In the genomic region with DNA sequence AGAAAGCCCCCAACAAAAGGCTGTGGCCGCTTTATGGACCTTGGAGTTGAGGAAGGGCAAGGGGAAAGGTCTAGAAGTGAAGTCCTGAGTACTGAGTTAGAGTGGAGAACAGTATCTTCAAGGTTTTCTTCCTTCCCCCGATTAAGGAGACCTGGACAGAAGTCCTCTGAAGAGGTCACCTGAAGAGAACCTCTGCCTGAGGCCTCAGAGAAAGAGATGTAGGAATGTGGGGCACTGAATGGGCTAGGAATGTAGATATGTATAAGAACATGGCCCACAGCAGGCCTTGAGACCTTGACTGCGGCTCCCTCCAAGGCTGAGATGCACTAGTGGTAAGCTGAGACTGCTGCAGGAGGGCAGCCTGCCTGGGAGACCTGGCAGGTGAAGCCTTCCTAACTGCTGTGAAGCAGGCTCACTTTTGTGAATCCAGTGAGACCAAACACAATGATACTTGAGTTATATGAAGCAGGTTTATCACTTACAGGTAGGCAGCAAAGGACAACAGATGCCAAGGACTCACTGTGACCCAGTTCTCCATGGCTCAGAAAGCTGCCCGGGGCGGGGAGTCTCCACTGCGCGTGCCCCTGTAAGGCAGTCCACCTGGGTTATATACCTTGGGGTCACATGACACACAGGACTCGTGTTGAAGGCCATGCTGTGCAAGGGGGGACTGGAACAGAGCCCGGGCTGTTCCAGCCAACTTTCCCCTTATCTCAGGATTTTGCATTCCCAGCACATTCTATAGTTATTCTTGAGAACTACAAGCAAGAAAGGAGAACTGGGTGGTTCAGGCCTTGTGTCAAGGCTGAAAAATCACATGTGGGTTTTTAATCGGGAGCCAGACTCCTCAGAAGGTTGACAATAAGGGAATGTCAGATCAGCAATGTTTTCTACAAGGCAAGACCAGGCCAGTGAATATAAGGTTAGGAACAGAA, we compare ENCODE assay signal across 29 cellular contexts.
A peak's percentile ranks its signal among the peaks of the same experiment; 100 is the strongest.
DNase-seq lines count a peak whose midpoint lies in the region; ATAC-seq, FAIRE-seq and TF ChIP-seq lines count a peak whose summit lies in the region.
"Had no signal": no experiment of that assay in that cellular context is flagged by ENCODE, and none has a peak within 500 bp of the region (broad histone marks: within the 10 kb centered on the region; RNA-seq: fewer than 3 reads in every experiment).

No MANE protein-coding gene starts in this region.

- H3K9me3 Mint-ChIP-seq in astrocyte (ENCODE audit: unreplicated experiment), result no peaks in the 10 kb centered on the region
- H3K9me3 Mint-ChIP-seq: activated CD8-positive, alpha-beta T cell treated with anti-CD3 and anti-CD28 coated beads for 36 hours; CD8-positive, alpha-beta T cell; stimulated activated naive B cell treated with anti-CD40 and anti-IgM and Interleukin-4, amounts not matched to agents 10 μg/mL and 1 μg/mL and 100 μg/mL, for 72 hours had no signal

- H3K27ac ChIP-seq in astrocyte (ENCODE audit: low read depth, low read length) (no peak overlapping the region), stomach (no peak overlapping the region)
- H3K27ac ChIP-seq: 22Rv1, GM23248, psoas muscle, skin epidermis, tibial nerve had no signal

- TF ChIP-seq CTCF in astrocyte (IDR thresholded peaks at IDR 0.05; ENCODE audit: insufficient read depth, low read depth, low read length), result no peak
- TF ChIP-seq CTCF in stomach (IDR thresholded peaks at IDR 0.05), result no peak
- TF ChIP-seq CTCF in omental fat pad (IDR thresholded peaks at IDR 0.05), result no peak

- H3K27ac Mint-ChIP-seq in astrocyte (ENCODE audit: unreplicated experiment), result no peak overlapping the region
- H3K27ac Mint-ChIP-seq: activated CD8-positive, alpha-beta T cell treated with anti-CD3 and anti-CD28 coated beads for 36 hours; CD8-positive, alpha-beta T cell; stimulated activated naive B cell treated with anti-CD40 and anti-IgM and Interleukin-4, amounts not matched to agents 10 μg/mL and 1 μg/mL and 100 μg/mL, for 72 hours had no signal

- no peak for ATAC-seq in omental fat pad (ENCODE audit: low FRiP score)
- ATAC-seq: activated CD4-positive, CD25-positive, alpha-beta regulatory T cell treated with anti-CD3 and anti-CD28 coated beads, Interleukin-2, amount 50 U/mL, for 24 hours; activated CD8-positive, alpha-beta T cell treated with anti-CD3 and anti-CD28 coated beads for 36 hours; CD8-positive, alpha-beta T cell; left ventricle myocardium superior; mucosa of descending colon; psoas muscle; stimulated activated naive B cell treated with anti-CD40 and anti-IgM and Interleukin-4, amounts not matched to agents 10 μg/mL and 1 μg/mL and 100 μg/mL, for 72 hours had no signal

- DNase-seq in NCI-H2107 (lab: John Stamatoyannopoulos, UW) (peak; percentile 16), NCI-H2107 treated with DMSO at 0.1 percent for 48 hours (lab: John Stamatoyannopoulos, UW; ENCODE audit: unreplicated experiment) (no peak), astrocyte (ENCODE audit: low read depth) (peak; percentile 45), iPS-NIHi11 (ENCODE audit: low spot score) (peak; percentile 4), stomach (peak; percentile 32), NCI-H524 (lab: John Stamatoyannopoulos, UW) (no peak), omental fat pad (ENCODE audit: low spot score) (no peak)
- no peak for DNase-seq in activated CD4-positive, CD25-positive, alpha-beta regulatory T cell treated with anti-CD3 and anti-CD28 coated beads, Interleukin-2, amount 50 U/mL, for 72 hours
- DNase-seq: activated CD8-positive, alpha-beta T cell treated with anti-CD3 and anti-CD28 coated beads for 36 hours; activated gamma-delta T cell treated with Interleukin-2 at 50 U/mL for 16 hours; activated T-cell treated with anti-CD3 and anti-CD28 coated beads for 4 hours; CD8-positive, alpha-beta T cell; DMS53; GM23248; head of caudate nucleus; IMR-90; left ventricle myocardium superior; mucosa of descending colon; NCI-H1417 treated with DMSO at 0.1 percent for 48 hours; NCI-H69; psoas muscle; stimulated activated CD4-positive, alpha-beta T cell treated with anti-CD3 and anti-CD28 coated beads, Interleukin-1b, Interleukin-23, amount 100 ng/mL, for 48 hours; stimulated activated naive B cell treated with anti-CD40 and anti-IgM and Interleukin-4, amounts not matched to agents 10 μg/mL and 1 μg/mL and 100 μg/mL, for 72 hours; T1000 had no signal

- 54 to 69% (median 62%) methylated on average over 10 of the region's 10 CpGs for WGBS in stomach, 5 donors

- no peaks in the 10 kb centered on the region for H3K79me2 ChIP-seq in astrocyte (ENCODE audit: insufficient read depth, low read length)

- H3K4me3 ChIP-seq in astrocyte (ENCODE audit: insufficient read depth, low read depth, low read length), result no peak overlapping the region
- H3K4me3 ChIP-seq in stomach, result no peak overlapping the region
- H3K4me3 ChIP-seq: GM12878, GM23248, mucosa of descending colon, psoas muscle, skin epidermis, tibial nerve had no signal

- peaks cover 5% of the 10 kb centered on the region for H3K27me3 Mint-ChIP-seq in astrocyte (ENCODE audit: low read depth, unreplicated experiment)

- H3K36me3 Mint-ChIP-seq in astrocyte (ENCODE audit: low read depth, unreplicated experiment), result no peaks in the 10 kb centered on the region
- H3K36me3 Mint-ChIP-seq: CD8-positive, alpha-beta T cell; stimulated activated naive B cell treated with anti-CD40 and anti-IgM and Interleukin-4, amounts not matched to agents 10 μg/mL and 1 μg/mL and 100 μg/mL, for 72 hours had no signal

- H3K27me3 ChIP-seq in astrocyte (ENCODE audit: insufficient read depth, low read length) (no peaks in the 10 kb centered on the region), stomach (no peaks in the 10 kb centered on the region)
- H3K27me3 ChIP-seq: tibial nerve had no signal

- no peak overlapping the region for H2AFZ ChIP-seq in astrocyte (ENCODE audit: low read depth, low read length)
- H2AFZ ChIP-seq: GM23248 had no signal

- intact Hi-C loops in stomach (cut with DNase I; ENCODE audit: low total_unique reads), result no loop called here

- H3K4me1 ChIP-seq in astrocyte (ENCODE audit: insufficient read depth, low read length) (peaks cover 11% of the 10 kb centered on the region), stomach (no peaks in the 10 kb centered on the region)
- H3K4me1 ChIP-seq: psoas muscle, tibial nerve had no signal

- H3K36me3 ChIP-seq in astrocyte (ENCODE audit: insufficient read depth, low read length) (no peaks in the 10 kb centered on the region), stomach (no peaks in the 10 kb centered on the region)
- H3K36me3 ChIP-seq: tibial nerve had no signal

- TF ChIP-seq POLR2A in stomach (IDR thresholded peaks at IDR 0.05), result no peak

- H3K9ac ChIP-seq in astrocyte (ENCODE audit: low read length), result no peak overlapping the region
- H3K9ac ChIP-seq: GM23248 had no signal

- TF ChIP-seq EP300 in stomach (IDR thresholded peaks at IDR 0.05), result no peak

- no peak overlapping the region for H3K4me2 ChIP-seq in astrocyte (ENCODE audit: low read length)

- FAIRE-seq in astrocyte (lab: Jason Lieb, UNC), result no peak
- FAIRE-seq: GM12878 had no signal

- peaks cover 20% of the 10 kb centered on the region for H3K4me1 Mint-ChIP-seq in astrocyte (ENCODE audit: low read depth, unreplicated experiment)

- no peaks in the 10 kb centered on the region for H4K20me1 ChIP-seq in astrocyte (ENCODE audit: insufficient read depth, low read length)

- H3K9me3 ChIP-seq in astrocyte (ENCODE audit: insufficient read depth, low read depth, low read length) (no peaks in the 10 kb centered on the region), stomach (no peaks in the 10 kb centered on the region)
- H3K9me3 ChIP-seq: mucosa of descending colon, psoas muscle, tibial nerve had no signal

- no peak overlapping the region for H3K4me3 Mint-ChIP-seq in astrocyte (ENCODE audit: unreplicated experiment)
- H3K4me3 Mint-ChIP-seq: activated CD8-positive, alpha-beta T cell treated with anti-CD3 and anti-CD28 coated beads for 36 hours; CD8-positive, alpha-beta T cell; stimulated activated naive B cell treated with anti-CD40 and anti-IgM and Interleukin-4, amounts not matched to agents 10 μg/mL and 1 μg/mL and 100 μg/mL, for 72 hours had no signal

Comparison
In these comparisons a context has a peak if more than half of its experiments do, and no peak if none do; other contexts are left out.
1. DNase-seq: peak in NCI-H2107 (single experiment), astrocyte (single experiment), iPS-NIHi11 (single experiment) and stomach (single experiment); none in NCI-H2107 treated with DMSO at 0.1 percent for 48 hours (single experiment), activated CD4-positive, CD25-positive, alpha-beta regulatory T cell treated with anti-CD3 and anti-CD28 coated beads, Interleukin-2, amount 50 U/mL, for 72 hours (single experiment), NCI-H524 (0 of 2) and omental fat pad (single experiment).